Comparison of ENCODE assay signal across 12 cellular contexts in genomic region chr16:49958474-49958873, GRCh38.
"Had no signal": no experiment of that assay in that cellular context is flagged by ENCODE, and none has a peak within 500 bp of the region (broad histone marks: within the 10 kb centered on the region; RNA-seq: fewer than 3 reads in every experiment).

No MANE protein-coding gene starts in this region.

- H3K27ac Mint-ChIP-seq: activated CD8-positive, alpha-beta T cell treated with anti-CD3 and anti-CD28 coated beads for 36 hours; activated naive CD8-positive, alpha-beta T cell treated with anti-CD3 and anti-CD28 coated beads, Interleukin-2, amount 10 ng/mL, durations not matched to agents 7 days and 5 days; T-helper 2 cell treated with Interferon-gamma antibody and Interleukin-4, amounts not matched to agents 5 μg/mL and 100 μg/mL, for 36 hours had no signal

- H3K36me3 Mint-ChIP-seq: activated naive CD8-positive, alpha-beta T cell treated with anti-CD3 and anti-CD28 coated beads, Interleukin-2, amount 10 ng/mL, durations not matched to agents 7 days and 5 days had no signal

- H3K4me3 Mint-ChIP-seq: activated CD8-positive, alpha-beta T cell treated with anti-CD3 and anti-CD28 coated beads for 36 hours; activated naive CD8-positive, alpha-beta T cell treated with anti-CD3 and anti-CD28 coated beads, Interleukin-2, amount 10 ng/mL, durations not matched to agents 7 days and 5 days; T-helper 2 cell treated with Interferon-gamma antibody and Interleukin-4, amounts not matched to agents 5 μg/mL and 100 μg/mL, for 36 hours had no signal

- H3K9me3 ChIP-seq: adrenal gland, ascending aorta, body of pancreas, SJSA1 had no signal

- H3K4me3 ChIP-seq: adrenal gland, ascending aorta, body of pancreas, SJSA1 had no signal

- DNase-seq: activated CD4-positive, alpha-beta T cell treated with anti-CD3 and anti-CD28 coated beads for 4 hours; activated CD8-positive, alpha-beta memory T cell treated with anti-CD3 and anti-CD28 coated beads, Interleukin-2, amount 50 U/mL, for 4 hours; activated naive CD4-positive, alpha-beta T cell treated with anti-CD3 and anti-CD28 coated beads, Interleukin-2, amount 50 U/mL, for 16 hours; activated naive CD8-positive, alpha-beta T cell treated with anti-CD3 and anti-CD28 coated beads, Interleukin-2, amount 10 ng/mL, durations not matched to agents 7 days and 5 days; NCI-H1417 treated with DMSO at 0.1 percent for 48 hours had no signal

- H3K4me1 ChIP-seq: adrenal gland, ascending aorta, body of pancreas, SJSA1 had no signal

- H3K36me3 ChIP-seq: adrenal gland, ascending aorta, SJSA1 had no signal

- ATAC-seq: activated CD4-positive, CD25-positive, alpha-beta regulatory T cell treated with anti-CD3 and anti-CD28 coated beads, Interleukin-2, amount 50 U/mL, for 24 hours; activated CD8-positive, alpha-beta T cell treated with anti-CD3 and anti-CD28 coated beads for 36 hours; body of pancreas had no signal

- H3K27ac ChIP-seq: adrenal gland, ascending aorta, body of pancreas, SJSA1 had no signal

- H3K27me3 ChIP-seq: adrenal gland, ascending aorta, body of pancreas, SJSA1 had no signal

- H3K9me3 Mint-ChIP-seq: activated CD8-positive, alpha-beta T cell treated with anti-CD3 and anti-CD28 coated beads for 36 hours; activated naive CD8-positive, alpha-beta T cell treated with anti-CD3 and anti-CD28 coated beads, Interleukin-2, amount 10 ng/mL, durations not matched to agents 7 days and 5 days; T-helper 2 cell treated with Interferon-gamma antibody and Interleukin-4, amounts not matched to agents 5 μg/mL and 100 μg/mL, for 36 hours had no signal
